ENCODE assay signal across 1 cellular context in the genomic region with DNA sequence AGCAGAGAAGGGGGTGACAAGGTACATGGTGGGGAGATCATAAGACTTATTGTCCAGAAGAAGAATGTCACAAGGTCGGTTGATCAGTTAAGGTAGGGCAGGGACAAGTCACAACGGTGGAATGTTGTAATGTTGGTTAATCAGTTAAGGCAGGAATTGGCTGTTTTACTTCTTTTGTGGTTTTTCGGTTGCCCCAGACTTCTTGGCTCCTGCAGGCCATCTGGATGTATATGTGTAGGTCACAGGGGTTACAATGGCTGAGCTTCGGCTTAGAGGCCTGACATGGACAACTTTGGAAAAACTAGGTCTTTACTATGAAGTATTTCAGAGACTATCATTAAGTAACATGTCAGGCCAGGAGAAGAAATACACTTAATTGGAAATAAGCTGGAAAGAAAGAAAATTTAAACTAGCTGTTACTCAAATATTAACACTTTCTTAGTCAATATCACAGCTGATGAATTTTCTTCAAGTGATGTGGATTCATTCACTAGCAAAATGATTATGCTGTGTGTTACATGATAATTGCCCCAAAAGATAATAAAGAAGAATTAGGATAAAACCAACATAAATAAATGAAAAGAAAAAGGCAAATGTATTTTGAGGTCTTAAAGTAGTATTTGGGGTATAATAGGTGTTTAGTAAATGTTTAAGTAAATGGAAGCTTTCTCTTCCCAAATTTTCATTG.
A peak's percentile ranks its signal among the peaks of the same experiment; 100 is the strongest.
TF ChIP-seq lines count a peak whose summit lies in the region.

No MANE protein-coding gene starts in this region.

TF ChIP-seq in K562, 482 proteins besides CTCF, POLR2A, EP300 and RAD21 (continued from another document and continues in another):
- TF ChIP-seq, protein P1, sequence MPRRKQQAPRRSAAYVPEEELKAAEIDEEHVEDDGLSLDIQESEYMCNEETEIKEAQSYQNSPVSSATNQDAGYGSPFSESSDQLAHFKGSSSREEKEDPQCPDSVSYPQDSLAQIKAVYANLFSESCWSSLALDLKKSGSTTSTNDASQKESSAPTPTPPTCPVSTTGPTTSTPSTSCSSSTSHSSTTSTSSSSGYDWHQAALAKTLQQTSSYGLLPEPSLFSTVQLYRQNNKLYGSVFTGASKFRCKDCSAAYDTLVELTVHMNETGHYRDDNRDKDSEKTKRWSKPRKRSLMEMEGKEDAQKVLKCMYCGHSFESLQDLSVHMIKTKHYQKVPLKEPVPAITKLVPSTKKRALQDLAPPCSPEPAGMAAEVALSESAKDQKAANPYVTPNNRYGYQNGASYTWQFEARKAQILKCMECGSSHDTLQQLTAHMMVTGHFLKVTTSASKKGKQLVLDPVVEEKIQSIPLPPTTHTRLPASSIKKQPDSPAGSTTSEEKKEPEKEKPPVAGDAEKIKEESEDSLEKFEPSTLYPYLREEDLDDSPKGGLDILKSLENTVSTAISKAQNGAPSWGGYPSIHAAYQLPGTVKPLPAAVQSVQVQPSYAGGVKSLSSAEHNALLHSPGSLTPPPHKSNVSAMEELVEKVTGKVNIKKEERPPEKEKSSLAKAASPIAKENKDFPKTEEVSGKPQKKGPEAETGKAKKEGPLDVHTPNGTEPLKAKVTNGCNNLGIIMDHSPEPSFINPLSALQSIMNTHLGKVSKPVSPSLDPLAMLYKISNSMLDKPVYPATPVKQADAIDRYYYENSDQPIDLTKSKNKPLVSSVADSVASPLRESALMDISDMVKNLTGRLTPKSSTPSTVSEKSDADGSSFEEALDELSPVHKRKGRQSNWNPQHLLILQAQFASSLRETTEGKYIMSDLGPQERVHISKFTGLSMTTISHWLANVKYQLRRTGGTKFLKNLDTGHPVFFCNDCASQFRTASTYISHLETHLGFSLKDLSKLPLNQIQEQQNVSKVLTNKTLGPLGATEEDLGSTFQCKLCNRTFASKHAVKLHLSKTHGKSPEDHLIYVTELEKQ (CRISPR knock-in tag; IDR thresholded peaks at IDR 0.05), result peak; percentile 80; the same call in 1 of the 2 replicates
- TF ChIP-seq ZNF57 (CRISPR knock-in tag; IDR thresholded peaks at IDR 0.05) (no peak), ATF1 (CRISPR knock-in tag; IDR thresholded peaks at IDR 0.05) (no peak), ATF1 (tag; IDR thresholded peaks at IDR 0.05) (peak; percentile 39; the same call in 1 of the 2 replicates), RBM39 (optimal IDR thresholded peaks at IDR 0.05; ENCODE audit: low read depth, low read length) (no peak), MIER1 (IDR thresholded peaks at IDR 0.05; ENCODE audit: low read depth) (no peak), ZNF23 (CRISPR knock-in tag; IDR thresholded peaks at IDR 0.05) (peak; percentile 81), ZNF12 (CRISPR knock-in tag; IDR thresholded peaks at IDR 0.05) (no peak), ZNF174 (CRISPR knock-in tag; IDR thresholded peaks at IDR 0.05) (peak; percentile 82; the same call in 1 of the 2 replicates), EGR1 (conservative IDR thresholded peaks at IDR 0.05) (no peak), TRIM28 (IDR thresholded peaks at IDR 0.05) (peak; percentile 88), ATF7 (IDR thresholded peaks at IDR 0.05) (peak; percentile 63; the same call in 1 of the 2 replicates), HDGF (IDR thresholded peaks at IDR 0.05) (no peak), PTTG1 (tag; IDR thresholded peaks at IDR 0.05; ENCODE audit: low read depth) (peak; percentile 60; the same call in 1 of the 2 replicates), CEBPB (tag; IDR thresholded peaks at IDR 0.05) (peak; percentile 96), NCOA1 (IDR thresholded peaks at IDR 0.05; ENCODE audit: low read depth) (peak; percentile 69), SMAD4 (CRISPR knock-in tag; conservative IDR thresholded peaks at IDR 0.05) (peak; percentile 96), ZNF253 (CRISPR knock-in tag; conservative IDR thresholded peaks at IDR 0.05) (no peak), RCOR1 (IDR thresholded peaks at IDR 0.05; ENCODE audit: borderline replicate concordance in 1 of 2, low read depth in 2 of 2, low read length in 2 of 2) (peak in 1 of 2 experiments; percentile 74; a peak in 2 of 4 replicates), THAP7 (CRISPR knock-in tag; IDR thresholded peaks at IDR 0.05) (no peak), ZNF354B (CRISPR knock-in tag; IDR thresholded peaks at IDR 0.05) (0 out of 2 replicates have a peak, but pooled peaks have one; percentile 67), PHF20 (IDR thresholded peaks at IDR 0.05; ENCODE audit: partially characterized antibody) (no peak), NFE2L1 (tag; IDR thresholded peaks at IDR 0.05; ENCODE audit: borderline replicate concordance, low read depth) (no peak), TCF3 (CRISPR knock-in tag; IDR thresholded peaks at IDR 0.05) (peak; percentile 74), ZNF644 (tag; IDR thresholded peaks at IDR 0.05; ENCODE audit: low read depth) (peak; percentile 88), FOXP1 (CRISPR knock-in tag; IDR thresholded peaks at IDR 0.05) (no peak), E4F1 (CRISPR knock-in tag; IDR thresholded peaks at IDR 0.05; ENCODE audit: borderline replicate concordance) (peak; percentile 83), SMARCA4 (IDR thresholded peaks at IDR 0.05) (peak; percentile 70; the same call in 1 of the 2 replicates), CBFA2T3 (IDR thresholded peaks at IDR 0.05) (peak; percentile 76), HIVEP1 (CRISPR knock-in tag; IDR thresholded peaks at IDR 0.05) (peak; percentile 79; the same call in 1 of the 2 replicates), ZNF449 (CRISPR knock-in tag; IDR thresholded peaks at IDR 0.05) (peak; percentile 84), ETV6 (IDR thresholded peaks at IDR 0.05; ENCODE audit: borderline replicate concordance in 1 of 2, low read depth in 2 of 2, low read length in 1 of 2) (peak in 1 of 2 experiments; percentile 49; a peak in 1 of 4 replicates), ETV6 (CRISPR knock-in tag; IDR thresholded peaks at IDR 0.05; ENCODE audit: borderline replicate concordance) (no peak), ZBTB17 (CRISPR knock-in tag; IDR thresholded peaks at IDR 0.05) (peak; percentile 72; the same call in 1 of the 2 replicates), L3MBTL2 (IDR thresholded peaks at IDR 0.05) (peak; percentile 35; the same call in 1 of the 2 replicates), YY1 (IDR thresholded peaks at IDR 0.05; ENCODE audit: borderline replicate concordance in 1 of 3, control insufficient read depth in 1 of 3, extremely low read depth in 1 of 3, insufficient read depth in 3 of 3, insufficient read length in 1 of 3, insufficient replicate concordance in 2 of 3, low read depth in 1 of 3, low read length in 2 of 3) (peak in 2 of 3 experiments; percentile 23 to 74), NR2C2 (CRISPR knock-in tag; IDR thresholded peaks at IDR 0.05) (peak; percentile 47; the same call in 1 of the 2 replicates), NR2C2 (tag; IDR thresholded peaks at IDR 0.05) (peak; percentile 91), TAL1 (IDR thresholded peaks at IDR 0.05) (peak; percentile 44; the same call in 1 of the 2 replicates), MXI1 (IDR thresholded peaks at IDR 0.05; ENCODE audit: low read depth, low read length) (no peak), POU5F1 (IDR thresholded peaks at IDR 0.05; ENCODE audit: borderline replicate concordance, low read depth, low read length, partially characterized antibody) (no peak), NR4A1 (CRISPR knock-in tag; IDR thresholded peaks at IDR 0.05) (no peak; the same call in 1 of the 2 replicates), NR4A1 (tag; IDR thresholded peaks at IDR 0.05) (peak; percentile 87), TOE1 (IDR thresholded peaks at IDR 0.05; ENCODE audit: borderline replicate concordance) (peak; percentile 61; the same call in 1 of the 2 replicates), TOE1 (CRISPR knock-in tag; IDR thresholded peaks at IDR 0.05; ENCODE audit: borderline replicate concordance, low read depth) (no peak), HDAC2 (IDR thresholded peaks at IDR 0.05) (peak; percentile 51; the same call in 1 of the 2 replicates), ZNF77 (CRISPR knock-in tag; IDR thresholded peaks at IDR 0.05) (no peak), ZNF76 (CRISPR knock-in tag; IDR thresholded peaks at IDR 0.05; ENCODE audit: borderline replicate concordance) (peak; percentile 85)
- TF ChIP-seq, protein P2, sequence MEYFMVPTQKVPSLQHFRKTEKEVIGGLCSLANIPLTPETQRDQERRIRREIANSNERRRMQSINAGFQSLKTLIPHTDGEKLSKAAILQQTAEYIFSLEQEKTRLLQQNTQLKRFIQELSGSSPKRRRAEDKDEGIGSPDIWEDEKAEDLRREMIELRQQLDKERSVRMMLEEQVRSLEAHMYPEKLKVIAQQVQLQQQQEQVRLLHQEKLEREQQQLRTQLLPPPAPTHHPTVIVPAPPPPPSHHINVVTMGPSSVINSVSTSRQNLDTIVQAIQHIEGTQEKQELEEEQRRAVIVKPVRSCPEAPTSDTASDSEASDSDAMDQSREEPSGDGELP (CRISPR knock-in tag; IDR thresholded peaks at IDR 0.05; ENCODE audit: borderline replicate concordance), result no peak
- TF ChIP-seq, protein P3, sequence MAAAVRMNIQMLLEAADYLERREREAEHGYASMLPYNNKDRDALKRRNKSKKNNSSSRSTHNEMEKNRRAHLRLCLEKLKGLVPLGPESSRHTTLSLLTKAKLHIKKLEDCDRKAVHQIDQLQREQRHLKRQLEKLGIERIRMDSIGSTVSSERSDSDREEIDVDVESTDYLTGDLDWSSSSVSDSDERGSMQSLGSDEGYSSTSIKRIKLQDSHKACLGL (CRISPR knock-in tag; IDR thresholded peaks at IDR 0.05; ENCODE audit: borderline replicate concordance, poor library complexity, severe bottlenecking), result peak; percentile 33
- TF ChIP-seq, protein P4, sequence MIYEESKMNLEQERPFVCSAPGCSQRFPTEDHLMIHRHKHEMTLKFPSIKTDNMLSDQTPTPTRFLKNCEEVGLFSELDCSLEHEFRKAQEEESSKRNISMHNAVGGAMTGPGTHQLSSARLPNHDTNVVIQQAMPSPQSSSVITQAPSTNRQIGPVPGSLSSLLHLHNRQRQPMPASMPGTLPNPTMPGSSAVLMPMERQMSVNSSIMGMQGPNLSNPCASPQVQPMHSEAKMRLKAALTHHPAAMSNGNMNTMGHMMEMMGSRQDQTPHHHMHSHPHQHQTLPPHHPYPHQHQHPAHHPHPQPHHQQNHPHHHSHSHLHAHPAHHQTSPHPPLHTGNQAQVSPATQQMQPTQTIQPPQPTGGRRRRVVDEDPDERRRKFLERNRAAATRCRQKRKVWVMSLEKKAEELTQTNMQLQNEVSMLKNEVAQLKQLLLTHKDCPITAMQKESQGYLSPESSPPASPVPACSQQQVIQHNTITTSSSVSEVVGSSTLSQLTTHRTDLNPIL (CRISPR knock-in tag; IDR thresholded peaks at IDR 0.05), result peak; percentile 88
- TF ChIP-seq, protein P5, sequence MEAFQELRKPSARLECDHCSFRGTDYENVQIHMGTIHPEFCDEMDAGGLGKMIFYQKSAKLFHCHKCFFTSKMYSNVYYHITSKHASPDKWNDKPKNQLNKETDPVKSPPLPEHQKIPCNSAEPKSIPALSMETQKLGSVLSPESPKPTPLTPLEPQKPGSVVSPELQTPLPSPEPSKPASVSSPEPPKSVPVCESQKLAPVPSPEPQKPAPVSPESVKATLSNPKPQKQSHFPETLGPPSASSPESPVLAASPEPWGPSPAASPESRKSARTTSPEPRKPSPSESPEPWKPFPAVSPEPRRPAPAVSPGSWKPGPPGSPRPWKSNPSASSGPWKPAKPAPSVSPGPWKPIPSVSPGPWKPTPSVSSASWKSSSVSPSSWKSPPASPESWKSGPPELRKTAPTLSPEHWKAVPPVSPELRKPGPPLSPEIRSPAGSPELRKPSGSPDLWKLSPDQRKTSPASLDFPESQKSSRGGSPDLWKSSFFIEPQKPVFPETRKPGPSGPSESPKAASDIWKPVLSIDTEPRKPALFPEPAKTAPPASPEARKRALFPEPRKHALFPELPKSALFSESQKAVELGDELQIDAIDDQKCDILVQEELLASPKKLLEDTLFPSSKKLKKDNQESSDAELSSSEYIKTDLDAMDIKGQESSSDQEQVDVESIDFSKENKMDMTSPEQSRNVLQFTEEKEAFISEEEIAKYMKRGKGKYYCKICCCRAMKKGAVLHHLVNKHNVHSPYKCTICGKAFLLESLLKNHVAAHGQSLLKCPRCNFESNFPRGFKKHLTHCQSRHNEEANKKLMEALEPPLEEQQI (IDR thresholded peaks at IDR 0.05), result peak; percentile 90
- TF ChIP-seq, protein P6, sequence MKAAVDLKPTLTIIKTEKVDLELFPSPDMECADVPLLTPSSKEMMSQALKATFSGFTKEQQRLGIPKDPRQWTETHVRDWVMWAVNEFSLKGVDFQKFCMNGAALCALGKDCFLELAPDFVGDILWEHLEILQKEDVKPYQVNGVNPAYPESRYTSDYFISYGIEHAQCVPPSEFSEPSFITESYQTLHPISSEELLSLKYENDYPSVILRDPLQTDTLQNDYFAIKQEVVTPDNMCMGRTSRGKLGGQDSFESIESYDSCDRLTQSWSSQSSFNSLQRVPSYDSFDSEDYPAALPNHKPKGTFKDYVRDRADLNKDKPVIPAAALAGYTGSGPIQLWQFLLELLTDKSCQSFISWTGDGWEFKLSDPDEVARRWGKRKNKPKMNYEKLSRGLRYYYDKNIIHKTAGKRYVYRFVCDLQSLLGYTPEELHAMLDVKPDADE (conservative IDR thresholded peaks at IDR 0.05; ENCODE audit: control insufficient read depth, low read depth, low read length), result no peak
